ENCODE assay signal across 1 cellular context in genomic region chr3:61561374-61562041, GRCh38.
A peak's percentile ranks its signal among the peaks of the same experiment; 100 is the strongest.
TF ChIP-seq lines count a peak whose summit lies in the region.

PTPRG (plus strand) TSS chr3:61561571; CDS start chr3:61562288, 717 bp downstream.

TF ChIP-seq in H1, 55 proteins besides CTCF, POLR2A, EP300 and RAD21:
- TF ChIP-seq ASH2L (IDR thresholded peaks at IDR 0.05; ENCODE audit: low read length) (peak; percentile 90), SP2 (IDR thresholded peaks at IDR 0.05; ENCODE audit: low read length) (no peak), SIN3A (conservative IDR thresholded peaks at IDR 0.05 in 1 of 2, IDR thresholded peaks at IDR 0.05 in 1 of 2; ENCODE audit: low read depth in 1 of 2, low read length in 2 of 2) (peak in 1 of 2 experiments; percentile 87; a peak in 2 of 4 replicates), POLR2AphosphoS5 (IDR thresholded peaks at IDR 0.05; ENCODE audit: low read depth, low read length) (peak; percentile 93), EGR1 (IDR thresholded peaks at IDR 0.05; ENCODE audit: borderline replicate concordance, low read depth, low read length) (no peak), TAF7 (optimal IDR thresholded peaks at IDR 0.05; ENCODE audit: borderline replicate concordance, low read depth, low read length) (peak; percentile 75), SIX5 (IDR thresholded peaks at IDR 0.05; ENCODE audit: low read depth, low read length) (no peak), GABPA (IDR thresholded peaks at IDR 0.05; ENCODE audit: borderline replicate concordance, insufficient read depth, low read length) (no peak), SP4 (IDR thresholded peaks at IDR 0.05; ENCODE audit: low read length) (no peak), E2F6 (IDR thresholded peaks at IDR 0.05) (peak; percentile 33; the same call in 1 of the 2 replicates), MAX (IDR thresholded peaks at IDR 0.05) (no peak; the same call in 1 of the 2 replicates), PHF8 (conservative IDR thresholded peaks at IDR 0.05; ENCODE audit: low read depth, low read length) (peak; percentile 44; the same call in 1 of the 2 replicates), GTF2F1 (IDR thresholded peaks at IDR 0.05; ENCODE audit: borderline replicate concordance, low read depth, low read length) (0 out of 2 replicates have a peak, but pooled peaks have one; percentile 14), TBP (IDR thresholded peaks at IDR 0.05; ENCODE audit: low read depth, low read length) (peak; percentile 87), SAP30 (IDR thresholded peaks at IDR 0.05; ENCODE audit: insufficient read depth, insufficient replicate concordance, low read length) (peak; percentile 22), KDM5A (IDR thresholded peaks at IDR 0.05; ENCODE audit: low read length) (peak; percentile 37; the same call in 1 of the 2 replicates), RBBP5 (IDR thresholded peaks at IDR 0.05; ENCODE audit: borderline replicate concordance, low read depth, low read length) (peak; percentile 67; the same call in 1 of the 2 replicates), TAF1 (IDR thresholded peaks at IDR 0.05; ENCODE audit: low read depth, low read length) (peak; percentile 86)
